ENCODE assay signal across 10 cellular contexts in genomic region chr2:190911813-190912212, GRCh38. TPM values are rescaled to one million over a fixed set of nuclear protein-coding genes. Genes with fewer than 3 reads are reported as not detected.
DNase-seq lines count a peak whose midpoint lies in the region; ATAC-seq and TF ChIP-seq lines count a peak whose summit lies in the region.
"Had no signal": no experiment of that assay in that cellular context is flagged by ENCODE, and none has a peak within 500 bp of the region (broad histone marks: within the 10 kb centered on the region; RNA-seq: fewer than 3 reads in every experiment).

No MANE protein-coding gene starts in this region.

- no peaks in the 10 kb centered on the region for H3K9me3 Mint-ChIP-seq in central memory CD8-positive, alpha-beta T cell

- no peak overlapping the region for H3K27ac ChIP-seq in thyroid gland

- H3K4me1 ChIP-seq in thyroid gland, result no peaks in the 10 kb centered on the region

- H3K36me3 Mint-ChIP-seq in central memory CD8-positive, alpha-beta T cell (ENCODE audit: insufficient read depth), result peaks cover 50% of the 10 kb centered on the region

- peak; percentile 33 for DNase-seq in GM10248 (ENCODE audit: extremely low spot score)
- no peak for DNase-seq in central memory CD8-positive, alpha-beta T cell (ENCODE audit: low spot score in 2 of 2)
- no peak for DNase-seq in LoVo (ENCODE audit: low spot score)
- no peak for DNase-seq in DMS 273 (lab: John Stamatoyannopoulos, UW; ENCODE audit: unreplicated experiment)
- no peak for DNase-seq in thyroid gland
- DNase-seq in DMS79 treated with DMSO at 0.1 percent for 48 hours (lab: John Stamatoyannopoulos, UW), result no peak
- DNase-seq: head of caudate nucleus, NCI-H1436 had no signal

- H3K27ac Mint-ChIP-seq in central memory CD8-positive, alpha-beta T cell (ENCODE audit: low read depth), result peak overlapping the region; percentile 49

- CTCF ChIA-PET in GM10248 (lab: Yijun Ruan, JAX), result interaction anchor here (1.1 kb wide), 1 partner anchor 23 kb away, joined by 3 read pairs; no protein-coding TSS in a partner anchor

- intact Hi-C loops in thyroid gland (cut with DNase I), result no loop called here

- no peak for TF ChIP-seq CTCF in GM10248 (IDR thresholded peaks at IDR 0.05; ENCODE audit: control extremely low read depth, extremely low read depth, low read depth, missing control alignments)
- TF ChIP-seq CTCF in thyroid gland (IDR thresholded peaks at IDR 0.05), result no peak

- ATAC-seq in GM19468 (IDR thresholded peaks at IDR 0.05; ENCODE audit: extremely low read depth, unreplicated experiment) (peak; percentile 85), HG03139 (IDR thresholded peaks at IDR 0.05; ENCODE audit: unreplicated experiment) (peak; percentile 82)
- ATAC-seq in central memory CD8-positive, alpha-beta T cell (replicated peaks; ENCODE audit: extremely low read depth, poor library complexity, severe bottlenecking), result peak; percentile 70

- H3K27me3 ChIP-seq in thyroid gland, result no peaks in the 10 kb centered on the region

- no peaks in the 10 kb centered on the region for H3K9me3 ChIP-seq in thyroid gland

- no peak for TF ChIP-seq POLR2A in thyroid gland (IDR thresholded peaks at IDR 0.05)

- H3K36me3 ChIP-seq in thyroid gland, result no peaks in the 10 kb centered on the region

- H3K4me1 Mint-ChIP-seq in central memory CD8-positive, alpha-beta T cell, result peaks cover 33% of the 10 kb centered on the region

- H3K4me3 ChIP-seq in thyroid gland (replicated peaks in 1 of 3), result no peak overlapping the region

- POLR2A ChIA-PET in GM10248 (lab: Yijun Ruan, JAX), result no interaction called here

- H3K4me3 Mint-ChIP-seq in central memory CD8-positive, alpha-beta T cell, result peak overlapping the region; percentile 23

- WGBS in thyroid gland, 2 donors, result 89 to 91% methylated on average over 3 of the region's 3 CpGs

- no peaks in the 10 kb centered on the region for H3K27me3 Mint-ChIP-seq in central memory CD8-positive, alpha-beta T cell

RNA-seq across cellular contexts. Expression of gene GLS, which starts 31.2 kb away (rescaled TPM):
- total RNA-seq in thyroid gland, result 100 to 1,000 TPM; 175 to 274 (median 197) TPM
